Comparison of ENCODE assay signal across 1 cellular context in genomic region chr16:57795431-57795878, GRCh38.
TF ChIP-seq lines count a peak whose summit lies in the region.

No MANE protein-coding gene starts in this region.

TF ChIP-seq in IMR-90, 13 proteins besides CTCF, POLR2A, EP300 and RAD21 (continued from another document):
- no peak for TF ChIP-seq MAZ (IDR thresholded peaks at IDR 0.05; ENCODE audit: borderline replicate concordance, low read depth, low read length)
TF ChIP-seq in IMR-90: peak in this region for 1.
